ENCODE assay signal across 1 cellular context in the genomic region with DNA sequence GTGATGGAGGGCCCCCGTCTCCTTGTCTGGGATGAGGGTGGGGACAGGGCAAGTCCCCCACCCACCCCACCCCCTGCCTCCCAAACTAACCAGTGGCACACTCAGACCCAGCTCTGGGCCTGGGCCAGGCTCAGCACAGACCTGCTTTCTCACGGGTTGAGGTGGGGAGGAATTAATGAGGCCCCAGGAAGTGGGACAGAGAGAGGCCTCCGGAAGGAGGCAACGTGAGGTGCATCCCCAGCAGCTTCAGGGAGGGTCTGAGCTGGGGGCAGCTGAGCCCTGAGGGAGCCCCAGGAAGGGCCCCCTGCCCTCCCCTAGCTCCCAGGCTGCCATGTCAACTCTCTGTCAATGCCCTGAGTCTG.
TF ChIP-seq lines count a peak whose summit lies in the region.

No MANE protein-coding gene starts in this region.

TF ChIP-seq in SK-N-SH, 30 proteins besides CTCF, POLR2A, EP300 and RAD21:
- TF ChIP-seq GATA2 (CRISPR knock-in tag; IDR thresholded peaks at IDR 0.05) (no peak), NFIC (IDR thresholded peaks at IDR 0.05; ENCODE audit: borderline replicate concordance) (no peak)
